ENCODE assay signal across 25 cellular contexts in the genomic region with DNA sequence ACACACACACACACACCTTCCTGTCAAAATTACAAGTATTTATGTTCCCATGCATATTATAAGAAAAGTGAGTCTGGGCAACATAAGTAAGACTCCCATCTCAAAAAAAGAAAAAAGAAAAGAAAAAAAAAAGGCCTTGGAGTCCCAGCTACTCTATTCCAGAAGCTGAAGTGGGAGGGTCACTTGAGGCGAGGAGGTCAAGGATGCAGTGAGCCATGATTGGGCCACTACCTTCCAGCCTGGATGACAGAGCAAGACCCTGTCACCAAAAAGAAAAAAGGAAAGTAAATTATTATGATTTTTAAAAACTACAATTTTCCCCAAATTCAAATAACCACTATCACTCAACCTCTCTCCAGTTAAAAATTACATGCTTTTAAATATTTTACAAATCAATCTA.
"Had no signal": no experiment of that assay in that cellular context is flagged by ENCODE, and none has a peak within 500 bp of the region (broad histone marks: within the 10 kb centered on the region; RNA-seq: fewer than 3 reads in every experiment).

No MANE protein-coding gene starts in this region.

- H3K4me1 ChIP-seq: lower lobe of right lung, parathyroid adenoma, right lobe of liver had no signal

- H3K9ac ChIP-seq: parathyroid adenoma had no signal

- ATAC-seq: left colon; left ventricle myocardium superior; lower lobe of right lung; mucosa of descending colon; natural killer cell treated with Interleukin-12 subunit alpha and Interleukin-12 subunit beta and Interleukin-15 and Interleukin-18, amount 100 ng/mL, for 72 hours; right lobe of liver; stimulated activated effector memory CD8-positive, alpha-beta T cell treated with anti-CD3 and anti-CD28 coated beads, Interleukin-12 subunit alpha, Interleukin-12 subunit beta, amount 100 ng/mL, for 72 hours had no signal

- DNase-seq: dermis blood vessel endothelial cell; effector memory CD4-positive, alpha-beta T cell; erythroblast; esophagus squamous epithelium; hypothalamus; immature natural killer cell; islet precursor cell; kidney glomerular epithelial cell; left colon; left ventricle myocardium superior; lower lobe of right lung; mucosa of descending colon; naive B cell; right lobe of liver; stimulated activated CD4-positive, alpha-beta T cell treated with anti-CD3 and anti-CD28 coated beads, Interleukin-2, amount 100 ng/mL, for 24 hours; stimulated activated CD4-positive, alpha-beta T cell treated with anti-CD3 and anti-CD28 coated beads, Interleukin-4, amount 100 ng/mL, for 24 hours; stimulated activated naive CD4-positive, alpha-beta T cell treated with Interleukin-2 at 50 U/mL for 16 hours; transverse colon had no signal

- H3K27ac ChIP-seq: coronary artery, esophagus squamous epithelium, lower lobe of right lung, neutrophil, parathyroid adenoma, right lobe of liver, thoracic aorta, transverse colon, vagina had no signal

- H3K27me3 ChIP-seq: esophagus squamous epithelium, neutrophil, right lobe of liver, transverse colon, vagina had no signal

- H2AFZ ChIP-seq: parathyroid adenoma had no signal

- H3K36me3 ChIP-seq: esophagus squamous epithelium, lower lobe of right lung, neutrophil, right lobe of liver, thoracic aorta, transverse colon, vagina had no signal

- H3K9me3 ChIP-seq: esophagus squamous epithelium, lower lobe of right lung, mucosa of descending colon, neutrophil, right lobe of liver, thoracic aorta, transverse colon, vagina had no signal

- H3K4me3 ChIP-seq: coronary artery, esophagus squamous epithelium, lower lobe of right lung, mucosa of descending colon, right lobe of liver, thoracic aorta, transverse colon, vagina had no signal
